9 cellular contexts compared by ENCODE assay signal in the genomic region with DNA sequence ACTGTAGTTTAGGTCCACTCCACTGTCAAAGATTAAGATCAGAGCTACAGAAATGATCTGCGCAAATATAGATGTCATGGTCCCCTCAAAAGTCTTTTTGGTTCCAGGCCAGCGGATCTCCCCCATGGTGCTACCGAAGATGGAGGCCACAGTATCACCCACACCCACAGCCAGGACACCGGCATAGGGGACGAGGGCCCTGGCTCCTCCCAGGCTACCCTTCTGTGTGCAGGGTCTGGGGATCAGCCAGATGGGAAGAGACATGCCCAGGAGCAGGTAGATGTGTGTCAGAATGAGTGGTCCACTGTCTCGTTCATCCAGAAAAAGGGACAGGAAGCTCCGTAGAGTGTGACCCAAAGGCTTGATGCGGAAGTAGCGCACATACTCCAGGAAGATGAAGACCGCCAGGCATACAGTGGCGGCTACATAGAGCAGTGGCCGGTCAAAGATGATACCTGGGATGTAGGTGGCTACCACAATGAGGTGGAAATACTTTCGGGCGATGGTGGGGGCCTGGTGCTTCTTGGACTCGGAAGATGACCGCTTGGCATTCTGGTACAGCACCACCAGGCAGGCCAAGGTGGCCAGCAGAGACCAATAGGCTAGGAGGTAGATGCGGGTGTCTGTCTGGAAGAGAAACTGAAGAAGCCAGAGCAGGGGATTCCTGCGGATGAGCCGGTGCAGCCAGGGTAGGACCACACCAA. TPM values are rescaled to one million over a fixed set of nuclear protein-coding genes. Genes with fewer than 3 reads are reported as not detected.
A peak's percentile ranks its signal among the peaks of the same experiment; 100 is the strongest.
DNase-seq lines count a peak whose midpoint lies in the region; ATAC-seq and TF ChIP-seq lines count a peak whose summit lies in the region.
"Had no signal": no experiment of that assay in that cellular context is flagged by ENCODE, and none has a peak within 500 bp of the region (broad histone marks: within the 10 kb centered on the region; RNA-seq: fewer than 3 reads in every experiment).

No MANE protein-coding gene starts in this region.

- peak overlapping the region in 4 of 12 donors; percentile 81 to 92 (median 84) for H3K4me3 ChIP-seq in heart left ventricle

- no peak for TF ChIP-seq CTCF in type B pancreatic cell (conservative IDR thresholded peaks at IDR 0.05)
- no peak for TF ChIP-seq CTCF in heart left ventricle (IDR thresholded peaks at IDR 0.05)

- DNase-seq in activated naive CD4-positive, alpha-beta T cell treated with Interleukin-2 at 50 U/mL for 16 hours, result no peak
- no peak for DNase-seq in activated T-helper 2 cell treated with anti-CD3 and anti-CD28 coated beads, Interferon-gamma antibody, Interleukin-2, Interleukin-4, amounts not matched to agents 10 μg/mL and 5 μg/mL and 100 μg/mL, durations not matched to agents 14 hours and 24 hours and 36 hours (ENCODE audit: low spot score)
- DNase-seq in memory B cell (ENCODE audit: low spot score in 2 of 2), result no peak
- DNase-seq in type B pancreatic cell (ENCODE audit: extremely low spot score, unreplicated experiment), result no peak
- no peak for DNase-seq in heart left ventricle
- DNase-seq: COR-L47 had no signal

- H3K9me3 ChIP-seq in heart left ventricle, result no peaks in the 10 kb centered on the region

- peaks cover 9% of the 10 kb centered on the region for H3K36me3 Mint-ChIP-seq in activated naive CD4-positive, alpha-beta T cell treated with anti-CD3 and anti-CD28 coated beads, Interleukin-2, amount 50 U/mL, for 24 hours
- peaks cover 42% of the 10 kb centered on the region for H3K36me3 Mint-ChIP-seq in activated T-helper 2 cell treated with anti-CD3 and anti-CD28 coated beads, Interferon-gamma antibody, Interleukin-2, Interleukin-4, amounts not matched to agents 10 μg/mL and 5 μg/mL and 100 μg/mL, durations not matched to agents 14 hours and 24 hours and 36 hours (ENCODE audit: low read depth)
- H3K36me3 Mint-ChIP-seq in memory B cell, result peaks cover 2% of the 10 kb centered on the region
- peaks cover 13% of the 10 kb centered on the region for H3K36me3 Mint-ChIP-seq in type B pancreatic cell

- H3K27me3 Mint-ChIP-seq in activated naive CD4-positive, alpha-beta T cell treated with anti-CD3 and anti-CD28 coated beads, Interleukin-2, amount 50 U/mL, for 24 hours, result no peaks in the 10 kb centered on the region
- no peaks in the 10 kb centered on the region for H3K27me3 Mint-ChIP-seq in activated T-helper 2 cell treated with anti-CD3 and anti-CD28 coated beads, Interferon-gamma antibody, Interleukin-2, Interleukin-4, amounts not matched to agents 10 μg/mL and 5 μg/mL and 100 μg/mL, durations not matched to agents 14 hours and 24 hours and 36 hours (ENCODE audit: low read depth)
- no peaks in the 10 kb centered on the region for H3K27me3 Mint-ChIP-seq in memory B cell
- H3K27me3 Mint-ChIP-seq in type B pancreatic cell, result no peaks in the 10 kb centered on the region

- ATAC-seq in memory B cell (ENCODE audit: low read depth) (no peak), GM21737 (IDR thresholded peaks at IDR 0.05; ENCODE audit: unreplicated experiment) (no peak), GM19397 (IDR thresholded peaks at IDR 0.05; ENCODE audit: unreplicated experiment) (no peak), heart left ventricle (no peak)

- no peaks in the 10 kb centered on the region for H3K27me3 ChIP-seq in heart left ventricle

- no peak overlapping the region for H3K27ac ChIP-seq in heart left ventricle

- WGBS in heart left ventricle, 4 donors, result 95 to 97% (median 96%) methylated on average over 18 to 19 of the region's 19 CpGs

- peak overlapping the region; percentile 97 for H3K27ac Mint-ChIP-seq in activated naive CD4-positive, alpha-beta T cell treated with anti-CD3 and anti-CD28 coated beads, Interleukin-2, amount 50 U/mL, for 24 hours
- peak overlapping the region; percentile 98 for H3K27ac Mint-ChIP-seq in activated T-helper 2 cell treated with anti-CD3 and anti-CD28 coated beads, Interferon-gamma antibody, Interleukin-2, Interleukin-4, amounts not matched to agents 10 μg/mL and 5 μg/mL and 100 μg/mL, durations not matched to agents 14 hours and 24 hours and 36 hours
- peak overlapping the region; percentile 14 for H3K27ac Mint-ChIP-seq in memory B cell
- peak overlapping the region; percentile 48 for H3K27ac Mint-ChIP-seq in type B pancreatic cell

- no peaks in the 10 kb centered on the region for H3K9me3 Mint-ChIP-seq in activated naive CD4-positive, alpha-beta T cell treated with anti-CD3 and anti-CD28 coated beads, Interleukin-2, amount 50 U/mL, for 24 hours
- H3K9me3 Mint-ChIP-seq in activated T-helper 2 cell treated with anti-CD3 and anti-CD28 coated beads, Interferon-gamma antibody, Interleukin-2, Interleukin-4, amounts not matched to agents 10 μg/mL and 5 μg/mL and 100 μg/mL, durations not matched to agents 14 hours and 24 hours and 36 hours, result no peaks in the 10 kb centered on the region
- H3K9me3 Mint-ChIP-seq in memory B cell (no peaks in the 10 kb centered on the region), type B pancreatic cell (no peaks in the 10 kb centered on the region)

- peaks cover 5 to 60% (median 37%) of the 10 kb centered on the region in 12 donors for H3K4me1 ChIP-seq in heart left ventricle

- intact Hi-C loops in activated T-helper 2 cell treated with anti-CD3 and anti-CD28 coated beads, Interferon-gamma antibody, Interleukin-2, Interleukin-4, amounts not matched to agents 10 μg/mL and 5 μg/mL and 100 μg/mL, durations not matched to agents 14 hours and 24 hours and 36 hours (cut with micrococcal nuclease), result loop anchor here (2.0 to 5.0 kb wide), 4 partner anchors 43 to 624 kb away; a partner anchor contains a TSS
- intact Hi-C loops in heart left ventricle (cut with DNase I), result no loop called here

- peaks cover 24% of the 10 kb centered on the region for H3K4me1 Mint-ChIP-seq in activated naive CD4-positive, alpha-beta T cell treated with anti-CD3 and anti-CD28 coated beads, Interleukin-2, amount 50 U/mL, for 24 hours
- H3K4me1 Mint-ChIP-seq in activated T-helper 2 cell treated with anti-CD3 and anti-CD28 coated beads, Interferon-gamma antibody, Interleukin-2, Interleukin-4, amounts not matched to agents 10 μg/mL and 5 μg/mL and 100 μg/mL, durations not matched to agents 14 hours and 24 hours and 36 hours (ENCODE audit: low read depth), result peaks cover 18% of the 10 kb centered on the region
- peaks cover 15% of the 10 kb centered on the region for H3K4me1 Mint-ChIP-seq in memory B cell
- peaks cover 19% of the 10 kb centered on the region for H3K4me1 Mint-ChIP-seq in type B pancreatic cell (ENCODE audit: unreplicated experiment)

- peak overlapping the region; percentile 89 for H3K4me3 Mint-ChIP-seq in activated naive CD4-positive, alpha-beta T cell treated with anti-CD3 and anti-CD28 coated beads, Interleukin-2, amount 50 U/mL, for 24 hours
- H3K4me3 Mint-ChIP-seq in activated T-helper 2 cell treated with anti-CD3 and anti-CD28 coated beads, Interferon-gamma antibody, Interleukin-2, Interleukin-4, amounts not matched to agents 10 μg/mL and 5 μg/mL and 100 μg/mL, durations not matched to agents 14 hours and 24 hours and 36 hours (ENCODE audit: low read depth), result peak overlapping the region; percentile 98
- H3K4me3 Mint-ChIP-seq in memory B cell, result peak overlapping the region; percentile 95
- peak overlapping the region; percentile 93 for H3K4me3 Mint-ChIP-seq in type B pancreatic cell

- TF ChIP-seq POLR2A in heart left ventricle (IDR thresholded peaks at IDR 0.05), result no peak

- peaks cover 0 to 37% (median 13%) of the 10 kb centered on the region in 9 donors for H3K36me3 ChIP-seq in heart left ventricle

RNA-seq across cellular contexts. Expression of a gene that starts 1.5 kb away (rescaled TPM):
- total RNA-seq in activated T-helper 2 cell treated with anti-CD3 and anti-CD28 coated beads, Interferon-gamma antibody, Interleukin-2, Interleukin-4, amounts not matched to agents 10 μg/mL and 5 μg/mL and 100 μg/mL, durations not matched to agents 14 hours and 24 hours and 36 hours, result 13.0 and 13.3 TPM in 2 replicates
- total RNA-seq in type B pancreatic cell (ENCODE audit: low replicate concordance) (18.8 and 21.6 TPM in 2 replicates), heart left ventricle (10 to 100 TPM in 6 of 9 donors, 1 to 10 TPM in 3; 8.2 to 14.8 (median 10.6) TPM)
- polyA plus RNA-seq in heart left ventricle, result 10 to 100 TPM in 1 of 2 donors, 1 to 10 TPM in 1; 7.8 to 15.6 TPM

RNA-seq across cellular contexts. Expression of a gene that starts 1.5 kb away (rescaled TPM):
- 161 and 175 TPM in 2 replicates for total RNA-seq in activated T-helper 2 cell treated with anti-CD3 and anti-CD28 coated beads, Interferon-gamma antibody, Interleukin-2, Interleukin-4, amounts not matched to agents 10 μg/mL and 5 μg/mL and 100 μg/mL, durations not matched to agents 14 hours and 24 hours and 36 hours
- 36.4 and 63.7 TPM in 2 replicates for total RNA-seq in type B pancreatic cell (ENCODE audit: low replicate concordance)
- total RNA-seq in heart left ventricle, result 10 to 100 TPM; 15.1 to 30.4 (median 22.6) TPM
- 10 to 100 TPM; 10.6 to 35.1 TPM for polyA plus RNA-seq in heart left ventricle

RNA-seq across cellular contexts. Expression of a gene that starts 25.2 kb away (rescaled TPM):
- 0.44 and 0.68 TPM in 2 replicates for total RNA-seq in activated T-helper 2 cell treated with anti-CD3 and anti-CD28 coated beads, Interferon-gamma antibody, Interleukin-2, Interleukin-4, amounts not matched to agents 10 μg/mL and 5 μg/mL and 100 μg/mL, durations not matched to agents 14 hours and 24 hours and 36 hours
- 10.0 and 14.3 TPM in 2 replicates for total RNA-seq in type B pancreatic cell (ENCODE audit: low replicate concordance)
- total RNA-seq in heart left ventricle, result 10 to 100 TPM; 14.0 to 49.0 (median 27.3) TPM
- 10 to 100 TPM; 24.2 to 41.5 TPM for polyA plus RNA-seq in heart left ventricle

Comparison
In these comparisons a context has a peak if more than half of its experiments do, and no peak if none do; other contexts are left out.
1. H3K27ac Mint-ChIP-seq: peak in every context shown above with its lines; median percentile 98 in activated T-helper 2 cell treated with anti-CD3 and anti-CD28 coated beads, Interferon-gamma antibody, Interleukin-2, Interleukin-4, amounts not matched to agents 10 μg/mL and 5 μg/mL and 100 μg/mL, durations not matched to agents 14 hours and 24 hours and 36 hours; 97 in activated naive CD4-positive, alpha-beta T cell treated with anti-CD3 and anti-CD28 coated beads, Interleukin-2, amount 50 U/mL, for 24 hours; 48 in type B pancreatic cell; 14 in memory B cell.